Comparison of ENCODE assay signal across 8 cellular contexts in genomic region chr20:32018269-32019155, GRCh38. TPM values are rescaled to one million over a fixed set of nuclear protein-coding genes. Genes with fewer than 3 reads are reported as not detected.
A peak's percentile ranks its signal among the peaks of the same experiment; 100 is the strongest.
DNase-seq lines count a peak whose midpoint lies in the region; TF ChIP-seq lines count a peak whose summit lies in the region.

No MANE protein-coding gene starts in this region.

- H3K27me3 Mint-ChIP-seq in endodermal cell (ENCODE audit: insufficient read depth) = peaks cover 67% of the 10 kb centered on the region
- peaks cover 87% of the 10 kb centered on the region for H3K27me3 Mint-ChIP-seq in neural crest cell (ENCODE audit: low read depth)

- H3K4me1 Mint-ChIP-seq in endodermal cell (peaks cover 10% of the 10 kb centered on the region), neural crest cell (peaks cover 9% of the 10 kb centered on the region)

- TF ChIP-seq CTCF in endodermal cell (conservative IDR thresholded peaks at IDR 0.05) (peak; percentile 29), neural crest cell (conservative IDR thresholded peaks at IDR 0.05) (peak; percentile 37), tibial nerve (IDR thresholded peaks at IDR 0.05) (no peak)

- TF ChIP-seq EP300 in tibial nerve (IDR thresholded peaks at IDR 0.05) = no peak

- H3K9ac ChIP-seq in endodermal cell (ENCODE audit: extremely low read depth, low read length, poor library complexity, severe bottlenecking) = no peak overlapping the region

- H3K9me3 Mint-ChIP-seq in endodermal cell (no peaks in the 10 kb centered on the region), neural crest cell (no peaks in the 10 kb centered on the region)

- H3K9me3 ChIP-seq in endodermal cell (ENCODE audit: control insufficient read depth, low read length) (no peaks in the 10 kb centered on the region), tibial nerve (no peaks in the 10 kb centered on the region)

- DNase-seq in NCI-H446 (lab: John Stamatoyannopoulos, UW) = peak; percentile 13 to 72
- no peak for DNase-seq in NCI-H446 treated with DMSO at 0.1 percent for 48 hours (lab: John Stamatoyannopoulos, UW)
- DNase-seq in NCI-H2196 treated with DMSO at 0.1 percent for 48 hours (lab: John Stamatoyannopoulos, UW; ENCODE audit: unreplicated experiment) = peak; percentile 88
- DNase-seq in activated CD4-positive, alpha-beta T cell treated with anti-CD3 and anti-CD28 coated beads, Interleukin-2, amount 50 U/mL, for 4 hours = peak; percentile 45 to 51
- peak; percentile 99 for DNase-seq in endodermal cell
- DNase-seq in neural crest cell (ENCODE audit: low read depth, low spot score) = peak; percentile 78
- peak; percentile 38 to 54 for DNase-seq in tibial nerve (ENCODE audit: low spot score in 2 of 2)
- no peak for DNase-seq in NCI-H1694 (lab: John Stamatoyannopoulos, UW)

- H3K4me3 ChIP-seq in endodermal cell (ENCODE audit: low read length) (peak overlapping the region; percentile 77), tibial nerve (peak overlapping the region; percentile 25 to 58 (median 38))

- H3K36me3 Mint-ChIP-seq in endodermal cell (ENCODE audit: low read depth) (no peaks in the 10 kb centered on the region), neural crest cell (ENCODE audit: low read depth) (no peaks in the 10 kb centered on the region)

- H3K27me3 ChIP-seq in endodermal cell (ENCODE audit: control insufficient read depth, insufficient read depth, low read length, poor library complexity, severe bottlenecking) (peaks cover 33% of the 10 kb centered on the region), tibial nerve (peaks cover 0 to 79% of the 10 kb centered on the region in 2 donors)

- WGBS in endodermal cell (ENCODE audit: insufficient coverage in 1 of 2, insufficient read length in 1 of 2), 2 experiments = 0 to 1% methylated on average over 13 to 67 of the region's 67 CpGs
- 0 to 3% methylated on average over 18 to 24 of the region's 67 CpGs for WGBS in tibial nerve, 2 donors

- H3K27ac ChIP-seq in endodermal cell (ENCODE audit: low read depth, low read length) (no peak overlapping the region), tibial nerve (no peak overlapping the region)

- no peaks in the 10 kb centered on the region for H3K36me3 ChIP-seq in endodermal cell (ENCODE audit: control insufficient read depth, insufficient read depth, low read length)
- no peaks in the 10 kb centered on the region for H3K36me3 ChIP-seq in tibial nerve

- H3K4me1 ChIP-seq in endodermal cell (ENCODE audit: control insufficient read depth, insufficient read depth, low read length) (no peaks in the 10 kb centered on the region), tibial nerve (peaks cover 0 to 20% (median 0%) of the 10 kb centered on the region in 4 donors)

- H3K4me3 Mint-ChIP-seq in endodermal cell = peak overlapping the region; percentile 78
- peak overlapping the region; percentile 89 for H3K4me3 Mint-ChIP-seq in neural crest cell

- H3K27ac Mint-ChIP-seq in endodermal cell (peak overlapping the region; percentile 96), neural crest cell (ENCODE audit: unreplicated experiment) (no peak overlapping the region)

- TF ChIP-seq POLR2A in tibial nerve (IDR thresholded peaks at IDR 0.05) = no peak

RNA-seq across cellular contexts. Expression of gene CCM2L, which starts 8.3 kb away (rescaled TPM):
- total RNA-seq in endodermal cell (1 to 10 TPM; 5.2 to 7.8 TPM), neural crest cell (0.14 and 0.26 TPM in 2 replicates), tibial nerve (10 to 100 TPM in 3 of 4 donors, 1 to 10 TPM in 1; 5.4 to 14.2 (median 13.6) TPM)
- 2.2 TPM for polyA plus RNA-seq in endodermal cell (2013, experiment 1 of 2)
- 2.2 TPM for polyA plus RNA-seq in endodermal cell (2013, experiment 2 of 2)

RNA-seq across cellular contexts. Expression of gene HCK, which starts 33.5 kb away (rescaled TPM):
- total RNA-seq in endodermal cell (under 1 TPM; 0.24 to 0.40 TPM), neural crest cell (not detected in 2 replicates), tibial nerve (10 to 100 TPM; 10.5 to 47.4 (median 13.7) TPM)
- 0.18 TPM for polyA plus RNA-seq in endodermal cell (2013, experiment 1 of 2)
- polyA plus RNA-seq in endodermal cell (2013, experiment 2 of 2) = 0.12 TPM

RNA-seq across cellular contexts. Expression of gene XKR7, which starts 50.6 kb away (rescaled TPM):
- total RNA-seq in endodermal cell = 1 to 10 TPM; 2.7 to 3.1 TPM
- 3.9 TPM for polyA plus RNA-seq in endodermal cell (2013, experiment 1 of 2)
- polyA plus RNA-seq in endodermal cell (2013, experiment 2 of 2) = 3.4 TPM
- total RNA-seq in neural crest cell = 4.5 and 4.9 TPM in 2 replicates
- total RNA-seq in tibial nerve = not detected

Comparison
In these comparisons a context has a peak if more than half of its experiments do, and no peak if none do; other contexts are left out.
1. DNase-seq: peak in NCI-H446 (2 of 2), NCI-H2196 treated with DMSO at 0.1 percent for 48 hours (single experiment), activated CD4-positive, alpha-beta T cell treated with anti-CD3 and anti-CD28 coated beads, Interleukin-2, amount 50 U/mL, for 4 hours (2 of 2), endodermal cell (single experiment), neural crest cell (single experiment) and tibial nerve (2 of 2); none in NCI-H446 treated with DMSO at 0.1 percent for 48 hours (single experiment) and NCI-H1694 (single experiment).
2. CTCF ChIP-seq: peak in endodermal cell (single experiment) and neural crest cell (single experiment); none in tibial nerve (0 of 5).
3. RNA of gene HCK, which starts 33.5 kb away (total RNA-seq): 10.5 to 47.4 TPM in tibial nerve; 0.24 to 0.40 TPM in endodermal cell and not detected in neural crest cell; every median in the first group is over 4 times any median in the second.